2 cellular contexts compared by ENCODE assay signal in genomic region chr9:113508111-113508749, GRCh38.
TF ChIP-seq lines count a peak whose summit lies in the region.

No MANE protein-coding gene starts in this region.

TF ChIP-seq in HEK293T, 16 proteins besides CTCF, POLR2A, EP300 and RAD21 (continued from another document):
- TF ChIP-seq FOXK2 (IDR thresholded peaks at IDR 0.05) (no peak), SP1 (IDR thresholded peaks at IDR 0.05) (no peak), BHLHE40 (IDR thresholded peaks at IDR 0.05; ENCODE audit: borderline replicate concordance) (no peak), ARNT (IDR thresholded peaks at IDR 0.05) (no peak)
TF ChIP-seq in HEK293T: peak in this region for 0.

TF ChIP-seq in GM12878, 131 proteins besides CTCF, POLR2A, EP300 and RAD21 (continued from another document):
- TF ChIP-seq ZNF217 (IDR thresholded peaks at IDR 0.05) (no peak), ATF3 (IDR thresholded peaks at IDR 0.05; ENCODE audit: borderline replicate concordance, extremely low read depth, low read depth, low read length) (no peak), IKZF2 (IDR thresholded peaks at IDR 0.05) (no peak), REST (IDR thresholded peaks at IDR 0.05; ENCODE audit: low read depth, low read length) (no peak)
TF ChIP-seq in GM12878: peak in this region for 0.
